ENCODE assay signal across 21 cellular contexts in the genomic region with DNA sequence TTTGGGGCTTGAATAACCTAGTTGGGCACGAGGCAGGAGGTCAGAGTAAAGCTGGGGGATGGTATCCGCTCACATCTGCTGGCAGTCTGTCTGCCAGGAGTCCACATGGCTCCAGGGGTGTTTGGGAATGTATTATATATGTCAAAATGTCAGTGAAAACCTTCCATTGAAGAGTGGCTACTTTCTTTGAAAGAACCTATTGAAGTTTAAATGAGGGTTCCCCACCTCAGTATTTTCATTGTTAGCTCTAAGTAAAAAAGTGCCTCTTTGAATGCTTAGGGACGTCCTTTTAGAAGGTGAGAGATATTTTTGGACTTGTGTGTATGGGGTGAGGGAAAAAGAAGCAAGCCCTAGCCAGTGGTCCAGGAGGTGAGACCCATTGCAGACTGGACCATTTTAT.
DNase-seq lines count a peak whose midpoint lies in the region; ATAC-seq and TF ChIP-seq lines count a peak whose summit lies in the region.
"Had no signal": no experiment of that assay in that cellular context is flagged by ENCODE, and none has a peak within 500 bp of the region (broad histone marks: within the 10 kb centered on the region; RNA-seq: fewer than 3 reads in every experiment).

No MANE protein-coding gene starts in this region.

- no peaks in the 10 kb centered on the region for H3K9me3 ChIP-seq in HAP-1
- H3K9me3 ChIP-seq: BE2C had no signal

- no peak overlapping the region for H3K4me3 ChIP-seq in HAP-1
- no peak overlapping the region for H3K4me3 ChIP-seq in dorsolateral prefrontal cortex
- H3K4me3 ChIP-seq: GM23248, K562 had no signal

- in situ Hi-C loops in HAP-1 (cut with MboI; ENCODE audit: low sequenced_read_pairs) = no loop called here

- DNase-seq in HAP-1 (ENCODE audit: low spot score in 2 of 2) = peak; percentile 72 to 93
- peak; percentile 34 for DNase-seq in RPMI7951 (ENCODE audit: low read depth)
- DNase-seq in dorsolateral prefrontal cortex = no peak
- no peak for DNase-seq in substantia nigra (lab: John Stamatoyannopoulos, UW)
- DNase-seq in mucosa of gallbladder (ENCODE audit: low spot score) = no peak
- DNase-seq: ACHN; BE2C; C1 segment of cervical spinal cord; CD4-positive, CD25-positive, alpha-beta regulatory T cell; CD8-positive, alpha-beta memory T cell; COR-L47; DMS153; DMS79; GDM1; GM23248; HFFc6; IMR-90 had no signal

- peak overlapping the region in 57 of 59 donors; percentile 85 to 100 (median 97) for H3K27ac ChIP-seq in dorsolateral prefrontal cortex
- peak overlapping the region; percentile 99 for H3K27ac ChIP-seq in substantia nigra (ENCODE audit: low read depth, low read length, poor library complexity, severe bottlenecking)
- H3K27ac ChIP-seq: GM23248 had no signal

- no peaks in the 10 kb centered on the region for H3K36me3 ChIP-seq in HAP-1 (replicated peaks)

- intact Hi-C loops in dorsolateral prefrontal cortex (cut with DNase I) = loop anchor here (5.0 kb wide), 1 partner anchor 65 kb away; no protein-coding TSS in a partner anchor

- H3K4me1 ChIP-seq in HAP-1 = peaks cover 25% of the 10 kb centered on the region

- H3K27me3 ChIP-seq in HAP-1 (ENCODE audit: low read depth) (no peaks in the 10 kb centered on the region), dorsolateral prefrontal cortex (no peaks in the 10 kb centered on the region)
- H3K27me3 ChIP-seq: BE2C had no signal

- ATAC-seq in GM21786 (IDR thresholded peaks at IDR 0.05; ENCODE audit: unreplicated experiment) = no peak
- ATAC-seq in HG03469 (IDR thresholded peaks at IDR 0.05; ENCODE audit: unreplicated experiment) = no peak
- ATAC-seq: HCT116, K562 had no signal

- no peak for TF ChIP-seq CTCF in dorsolateral prefrontal cortex (IDR thresholded peaks at IDR 0.05 in 54 of 56, conservative IDR thresholded peaks at IDR 0.05 in 2 of 56; ENCODE audit: low read depth in 1 of 56, partially characterized antibody in 56 of 56)

Comparison
In these comparisons a context has a peak if more than half of its experiments do, and no peak if none do; other contexts are left out.
1. DNase-seq: peak in HAP-1 (2 of 2) and RPMI7951 (single experiment); none in dorsolateral prefrontal cortex (0 of 10), substantia nigra (0 of 49) and mucosa of gallbladder (single experiment).